11 cellular contexts compared by ENCODE assay signal in genomic region chrX:78375894-78376293, GRCh38. TPM values are rescaled to one million over a fixed set of nuclear protein-coding genes. Genes with fewer than 3 reads are reported as not detected.
DNase-seq lines count a peak whose midpoint lies in the region; ATAC-seq lines count a peak whose summit lies in the region.
"Had no signal": no experiment of that assay in that cellular context is flagged by ENCODE, and none has a peak within 500 bp of the region (broad histone marks: within the 10 kb centered on the region; RNA-seq: fewer than 3 reads in every experiment).

No MANE protein-coding gene starts in this region.

- peak; percentile 65 for ATAC-seq in GM18498 (IDR thresholded peaks at IDR 0.05; ENCODE audit: unreplicated experiment)
- ATAC-seq in HG03378 (IDR thresholded peaks at IDR 0.05; ENCODE audit: unreplicated experiment) = peak; percentile 73
- ATAC-seq: K562 had no signal

- peak; percentile 53 for DNase-seq in RPMI7951 (ENCODE audit: low read depth)
- DNase-seq in kidney glomerular epithelial cell (lab: John Stamatoyannopoulos, UW) = peak; percentile 8
- DNase-seq in NCI-H226 = no peak
- no peak for DNase-seq in inferior parietal cortex (ENCODE audit: extremely low spot score)
- no peak for DNase-seq in cerebellar cortex (ENCODE audit: low spot score)
- no peak for DNase-seq in NCI-H526 treated with DMSO at 0.1 percent for 48 hours (lab: John Stamatoyannopoulos, UW)
- DNase-seq: mesenchymal stem cell, SK-N-SH had no signal

RNA-seq across cellular contexts. Expression of gene CYSLTR1, which starts 48.5 kb away (rescaled TPM):
- total RNA-seq in RPMI7951 (2014; rRNA removed; shearing (Covaris generic)) = not detected in 2 replicates

Comparison
In these comparisons a context has a peak if more than half of its experiments do, and no peak if none do; other contexts are left out.
1. DNase-seq: peak in RPMI7951 (single experiment) and kidney glomerular epithelial cell (single experiment); none in NCI-H226 (single experiment), inferior parietal cortex (single experiment), cerebellar cortex (single experiment) and NCI-H526 treated with DMSO at 0.1 percent for 48 hours (single experiment).